In the genomic region with DNA sequence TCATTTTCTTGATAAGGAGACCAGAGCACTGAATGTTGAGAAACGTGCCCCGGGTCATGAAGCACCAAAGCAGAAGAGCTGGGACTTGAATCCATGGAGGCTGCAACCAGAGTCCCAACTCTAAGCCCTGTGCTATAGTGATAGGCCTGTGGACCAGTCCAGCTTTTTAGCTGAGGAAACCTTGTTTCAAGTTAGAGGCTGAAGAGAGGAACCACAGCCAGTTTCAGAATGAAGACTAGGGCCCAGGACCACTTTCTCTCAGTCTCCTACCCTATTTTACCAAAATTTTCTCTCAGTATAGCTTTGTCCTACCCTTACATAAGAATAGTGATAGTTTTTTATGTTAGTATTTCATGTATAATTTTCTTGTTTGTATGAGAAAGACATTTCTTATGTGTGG, we compare ENCODE assay signal across 15 cellular contexts.
"Had no signal": no experiment of that assay in that cellular context is flagged by ENCODE, and none has a peak within 500 bp of the region (broad histone marks: within the 10 kb centered on the region; RNA-seq: fewer than 3 reads in every experiment).

No MANE protein-coding gene starts in this region.

- H3K4me1 ChIP-seq: uterus had no signal

- H3K4me3 ChIP-seq: lung, right atrium auricular region, smooth muscle cell, tibial artery, uterus had no signal

- ATAC-seq: activated CD4-positive, alpha-beta T cell treated with anti-CD3 and anti-CD28 coated beads for 36 hours; activated CD8-positive, alpha-beta T cell treated with anti-CD3 and anti-CD28 coated beads, Interleukin-2, amount 10 ng/mL, durations not matched to agents 7 days and 5 days; left cardiac atrium; naive thymus-derived CD8-positive, alpha-beta T cell; stimulated activated effector memory CD8-positive, alpha-beta T cell treated with anti-CD3 and anti-CD28 coated beads, Interleukin-12 subunit alpha, Interleukin-12 subunit beta, amount 100 ng/mL, for 72 hours had no signal

- H3K27ac ChIP-seq: right atrium auricular region, tibial artery, uterus, WERI-Rb-1 had no signal

- H3K27me3 ChIP-seq: right atrium auricular region, tibial artery, uterus had no signal

- H3K36me3 ChIP-seq: right atrium auricular region, tibial artery, uterus, WERI-Rb-1 had no signal

- H3K9me3 ChIP-seq: right atrium auricular region, tibial artery, uterus had no signal

- DNase-seq: activated CD4-positive, alpha-beta T cell treated with anti-CD3 and anti-CD28 coated beads for 36 hours; activated CD8-positive, alpha-beta memory T cell treated with anti-CD3 and anti-CD28 coated beads, Interleukin-2, amount 50 U/mL, for 48 hours; activated CD8-positive, alpha-beta T cell treated with anti-CD3 and anti-CD28 coated beads, Interleukin-2, amount 10 ng/mL, durations not matched to agents 7 days and 5 days; activated naive CD4-positive, alpha-beta T cell treated with anti-CD3 and anti-CD28 coated beads, Interleukin-2, amount 10 ng/mL, durations not matched to agents 7 days and 5 days; foreskin melanocyte; head of caudate nucleus; left cardiac atrium; naive thymus-derived CD8-positive, alpha-beta T cell; tibial artery; uterus; WERI-Rb-1 had no signal

- H3K4me2 ChIP-seq: smooth muscle cell had no signal
